1 cellular context compared by ENCODE assay signal in the genomic region with DNA sequence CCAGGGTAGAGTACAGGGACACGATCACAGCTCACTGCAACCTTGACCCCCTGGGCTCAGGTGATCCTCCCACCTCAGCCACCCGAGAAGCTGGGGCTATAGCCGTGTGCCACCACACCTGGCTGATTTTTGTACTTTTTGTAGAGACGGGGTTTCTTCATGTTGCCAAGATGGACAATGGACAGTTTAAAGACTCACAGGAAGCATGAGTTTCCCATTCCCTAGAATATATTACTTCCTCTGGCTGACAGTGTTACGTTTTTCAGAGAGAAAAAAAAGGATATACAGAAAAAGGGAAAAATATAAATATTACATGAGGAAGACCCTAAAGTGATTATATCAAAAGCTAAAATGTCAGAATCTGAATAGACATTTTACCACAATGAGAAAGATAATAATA.
TF ChIP-seq lines count a peak whose summit lies in the region.

No MANE protein-coding gene starts in this region.

TF ChIP-seq in WTC11, 78 proteins besides CTCF, POLR2A, EP300 and RAD21 (continued from another document):
- TF ChIP-seq, protein P1, sequence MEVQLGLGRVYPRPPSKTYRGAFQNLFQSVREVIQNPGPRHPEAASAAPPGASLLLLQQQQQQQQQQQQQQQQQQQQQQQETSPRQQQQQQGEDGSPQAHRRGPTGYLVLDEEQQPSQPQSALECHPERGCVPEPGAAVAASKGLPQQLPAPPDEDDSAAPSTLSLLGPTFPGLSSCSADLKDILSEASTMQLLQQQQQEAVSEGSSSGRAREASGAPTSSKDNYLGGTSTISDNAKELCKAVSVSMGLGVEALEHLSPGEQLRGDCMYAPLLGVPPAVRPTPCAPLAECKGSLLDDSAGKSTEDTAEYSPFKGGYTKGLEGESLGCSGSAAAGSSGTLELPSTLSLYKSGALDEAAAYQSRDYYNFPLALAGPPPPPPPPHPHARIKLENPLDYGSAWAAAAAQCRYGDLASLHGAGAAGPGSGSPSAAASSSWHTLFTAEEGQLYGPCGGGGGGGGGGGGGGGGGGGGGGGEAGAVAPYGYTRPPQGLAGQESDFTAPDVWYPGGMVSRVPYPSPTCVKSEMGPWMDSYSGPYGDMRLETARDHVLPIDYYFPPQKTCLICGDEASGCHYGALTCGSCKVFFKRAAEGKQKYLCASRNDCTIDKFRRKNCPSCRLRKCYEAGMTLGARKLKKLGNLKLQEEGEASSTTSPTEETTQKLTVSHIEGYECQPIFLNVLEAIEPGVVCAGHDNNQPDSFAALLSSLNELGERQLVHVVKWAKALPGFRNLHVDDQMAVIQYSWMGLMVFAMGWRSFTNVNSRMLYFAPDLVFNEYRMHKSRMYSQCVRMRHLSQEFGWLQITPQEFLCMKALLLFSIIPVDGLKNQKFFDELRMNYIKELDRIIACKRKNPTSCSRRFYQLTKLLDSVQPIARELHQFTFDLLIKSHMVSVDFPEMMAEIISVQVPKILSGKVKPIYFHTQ (CRISPR knock-in tag; IDR thresholded peaks at IDR 0.05) = no peak
- no peak for TF ChIP-seq ZNF425 (CRISPR knock-in tag; conservative IDR thresholded peaks at IDR 0.05)
- no peak for TF ChIP-seq ATF1 (CRISPR knock-in tag; IDR thresholded peaks at IDR 0.05)
